ENCODE assay signal across 18 cellular contexts in the genomic region with DNA sequence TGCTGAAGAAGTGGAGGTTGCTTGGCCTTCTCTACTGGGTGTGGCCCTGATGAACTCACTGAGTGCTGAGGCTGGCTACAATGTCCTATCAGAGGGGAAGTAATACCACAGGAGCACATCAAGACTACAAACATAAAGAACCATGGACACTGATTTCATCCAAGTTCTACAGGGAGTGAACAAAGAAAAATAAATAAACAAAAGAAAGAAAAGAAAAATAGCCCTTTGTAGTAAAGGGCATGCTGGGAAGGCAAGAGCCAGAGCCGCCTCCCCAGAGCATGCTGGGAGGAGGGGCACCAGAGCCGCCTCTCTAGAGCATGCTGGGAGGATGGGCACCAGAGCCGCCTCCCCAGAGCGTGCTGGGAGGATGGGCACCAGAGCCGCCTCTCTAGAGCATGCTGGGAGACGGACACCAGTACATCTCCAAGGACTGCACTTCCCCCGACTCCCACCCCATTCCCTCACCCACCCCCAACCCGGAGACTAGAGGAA.
A peak's percentile ranks its signal among the peaks of the same experiment; 100 is the strongest.
DNase-seq lines count a peak whose midpoint lies in the region; ATAC-seq, FAIRE-seq and TF ChIP-seq lines count a peak whose summit lies in the region.
"Had no signal": no experiment of that assay in that cellular context is flagged by ENCODE, and none has a peak within 500 bp of the region (broad histone marks: within the 10 kb centered on the region; RNA-seq: fewer than 3 reads in every experiment).

No MANE protein-coding gene starts in this region.

- no peaks in the 10 kb centered on the region for H3K4me1 ChIP-seq in small intestine (ENCODE audit: control insufficient read depth in 2 of 2, insufficient read depth in 1 of 2, low read depth in 1 of 2, low read length in 1 of 2)
- H3K4me1 ChIP-seq: HAP-1 had no signal

- no peak overlapping the region for H3K4me3 Mint-ChIP-seq in natural killer cell treated with Interleukin-12 subunit alpha and Interleukin-12 subunit beta and Interleukin-15 and Interleukin-18, amount 100 ng/mL, for 72 hours
- H3K4me3 Mint-ChIP-seq in natural killer cell (no peak overlapping the region), endothelial cell (ENCODE audit: unreplicated experiment) (peak overlapping the region; percentile 26), osteocyte (ENCODE audit: unreplicated experiment) (no peak overlapping the region)
- H3K4me3 Mint-ChIP-seq: B cell had no signal

- H3K36me3 Mint-ChIP-seq in natural killer cell treated with Interleukin-12 subunit alpha and Interleukin-12 subunit beta and Interleukin-15 and Interleukin-18, amount 100 ng/mL, for 72 hours, result no peaks in the 10 kb centered on the region
- H3K36me3 Mint-ChIP-seq in natural killer cell (no peaks in the 10 kb centered on the region), endothelial cell (ENCODE audit: low read depth, unreplicated experiment) (peaks cover 16% of the 10 kb centered on the region), osteocyte (ENCODE audit: unreplicated experiment) (peaks cover 7% of the 10 kb centered on the region)

- DNase-seq in natural killer cell treated with Interleukin-12 subunit alpha and Interleukin-12 subunit beta and Interleukin-15 and Interleukin-18, amount 100 ng/mL, for 72 hours (ENCODE audit: low spot score), result no peak
- DNase-seq in natural killer cell, result no peak
- no peak for DNase-seq in endothelial cell (ENCODE audit: low spot score)
- peak; percentile 69 for DNase-seq in osteocyte (ENCODE audit: extremely low spot score, unreplicated experiment)
- DNase-seq in small intestine, result no peak
- DNase-seq in stimulated activated naive CD4-positive, alpha-beta T cell (lab: John Stamatoyannopoulos, UW), result no peak
- DNase-seq in SIG-M5 (lab: John Stamatoyannopoulos, UW), result no peak
- DNase-seq: 8988T, NCI-H1092 treated with DMSO at 0.1 percent for 48 hours, NCI-H2081 treated with DMSO at 0.1 percent for 48 hours, NCI-H446 treated with DMSO at 0.1 percent for 48 hours, NCI-H748 treated with DMSO at 0.1 percent for 48 hours, SHP77 treated with DMSO at 0.1 percent for 48 hours had no signal

- H3K36me3 ChIP-seq in small intestine (ENCODE audit: control insufficient read depth in 2 of 2, insufficient read depth in 2 of 2, low read length in 2 of 2), result no peaks in the 10 kb centered on the region
- H3K36me3 ChIP-seq: HAP-1 had no signal

- no peak for TF ChIP-seq CTCF in natural killer cell (IDR thresholded peaks at IDR 0.05)
- no peak for TF ChIP-seq CTCF in endothelial cell (IDR thresholded peaks at IDR 0.05; ENCODE audit: unreplicated experiment)
- no peak for TF ChIP-seq CTCF in osteocyte (IDR thresholded peaks at IDR 0.05)

- H3K9me3 ChIP-seq in small intestine (ENCODE audit: control insufficient read depth, low read depth), result no peaks in the 10 kb centered on the region

- FAIRE-seq in small intestine (lab: Jason Lieb, UNC), result no peak
- FAIRE-seq: G401.6, GM19239 had no signal

- no peak overlapping the region for H3K27ac Mint-ChIP-seq in natural killer cell treated with Interleukin-12 subunit alpha and Interleukin-12 subunit beta and Interleukin-15 and Interleukin-18, amount 100 ng/mL, for 72 hours
- H3K27ac Mint-ChIP-seq in natural killer cell (no peak overlapping the region), endothelial cell (ENCODE audit: unreplicated experiment) (no peak overlapping the region), osteocyte (ENCODE audit: unreplicated experiment) (no peak overlapping the region)
- H3K27ac Mint-ChIP-seq: B cell had no signal

- peaks cover 8 to 31% of the 10 kb centered on the region in 2 donors for H3K27me3 Mint-ChIP-seq in natural killer cell treated with Interleukin-12 subunit alpha and Interleukin-12 subunit beta and Interleukin-15 and Interleukin-18, amount 100 ng/mL, for 72 hours
- peaks cover 11 to 12% of the 10 kb centered on the region in 2 donors for H3K27me3 Mint-ChIP-seq in natural killer cell (ENCODE audit: low read depth in 2 of 2)
- H3K27me3 Mint-ChIP-seq in endothelial cell (ENCODE audit: unreplicated experiment), result peaks cover 2% of the 10 kb centered on the region
- H3K27me3 Mint-ChIP-seq in osteocyte (ENCODE audit: unreplicated experiment), result no peaks in the 10 kb centered on the region

- no peaks in the 10 kb centered on the region for H3K27me3 ChIP-seq in small intestine (ENCODE audit: control insufficient read depth in 2 of 2, insufficient read depth in 2 of 2, low read length in 2 of 2)

- H3K9me3 Mint-ChIP-seq in natural killer cell treated with Interleukin-12 subunit alpha and Interleukin-12 subunit beta and Interleukin-15 and Interleukin-18, amount 100 ng/mL, for 72 hours, result no peaks in the 10 kb centered on the region
- H3K9me3 Mint-ChIP-seq in natural killer cell (peaks cover 0 to 3% of the 10 kb centered on the region in 2 donors), endothelial cell (ENCODE audit: unreplicated experiment) (no peaks in the 10 kb centered on the region), osteocyte (ENCODE audit: unreplicated experiment) (peaks cover 16% of the 10 kb centered on the region)

- ATAC-seq in natural killer cell treated with Interleukin-12 subunit alpha and Interleukin-12 subunit beta and Interleukin-15 and Interleukin-18, amount 100 ng/mL, for 72 hours, result peak; percentile 6 to 36
- ATAC-seq in natural killer cell, result no peak
- no peak for ATAC-seq in HG02970 (IDR thresholded peaks at IDR 0.05; ENCODE audit: low FRiP score, unreplicated experiment)

- WGBS in small intestine, 3 donors, result 91 to 93% (median 93%) methylated on average over 8 of the region's 8 CpGs

- no peaks in the 10 kb centered on the region for H3K4me1 Mint-ChIP-seq in natural killer cell treated with Interleukin-12 subunit alpha and Interleukin-12 subunit beta and Interleukin-15 and Interleukin-18, amount 100 ng/mL, for 72 hours (ENCODE audit: low read depth in 2 of 2)
- H3K4me1 Mint-ChIP-seq in natural killer cell (no peaks in the 10 kb centered on the region), endothelial cell (ENCODE audit: unreplicated experiment) (peaks cover 14% of the 10 kb centered on the region), osteocyte (ENCODE audit: unreplicated experiment) (peaks cover 7% of the 10 kb centered on the region)
- H3K4me1 Mint-ChIP-seq: B cell had no signal

- H3K27ac ChIP-seq in small intestine (ENCODE audit: low read depth in 1 of 2, low read length in 1 of 2), result no peak overlapping the region

- no peak overlapping the region for H3K4me3 ChIP-seq in small intestine (ENCODE audit: low read depth in 1 of 2, low read length in 2 of 2)
- H3K4me3 ChIP-seq: HAP-1 had no signal

- intact Hi-C loops in natural killer cell (cut with micrococcal nuclease), result no loop called here

Comparison
In these comparisons a context has a peak if more than half of its experiments do, and no peak if none do; other contexts are left out.
1. ATAC-seq: peak in natural killer cell treated with Interleukin-12 subunit alpha and Interleukin-12 subunit beta and Interleukin-15 and Interleukin-18, amount 100 ng/mL, for 72 hours (2 of 2); none in natural killer cell (0 of 3) and HG02970 (single experiment).